24 cellular contexts compared by ENCODE assay signal in genomic region chr10:124077216-124077615, GRCh38. TPM values are rescaled to one million over a fixed set of nuclear protein-coding genes. Genes with fewer than 3 reads are reported as not detected.
DNase-seq lines count a peak whose midpoint lies in the region; ATAC-seq and TF ChIP-seq lines count a peak whose summit lies in the region.
"Had no signal": no experiment of that assay in that cellular context is flagged by ENCODE, and none has a peak within 500 bp of the region (broad histone marks: within the 10 kb centered on the region; RNA-seq: fewer than 3 reads in every experiment).

No MANE protein-coding gene starts in this region.

- H2AFZ ChIP-seq in trophoblast cell (ENCODE audit: insufficient read depth, low read length, poor library complexity), result no peak overlapping the region
- H2AFZ ChIP-seq: GM23338 had no signal

- DNase-seq in ELF-1 (ENCODE audit: low read depth, low spot score) (peak; percentile 54), NCI-H82 treated with DMSO at 0.1 percent for 48 hours (lab: John Stamatoyannopoulos, UW; ENCODE audit: unreplicated experiment) (peak; percentile 72), retina (peak; percentile 57), adrenal gland (no peak), trophoblast cell (no peak), foreskin melanocyte (no peak)
- DNase-seq: activated CD4-positive, alpha-beta T cell treated with anti-CD3 and anti-CD28 coated beads for 36 hours; activated CD8-positive, alpha-beta memory T cell treated with anti-CD3 and anti-CD28 coated beads for 24 hours; activated naive CD4-positive, alpha-beta T cell; activated T-cell treated with anti-CD3 and anti-CD28 coated beads, Interleukin-2, amount 50 U/mL, for 24 hours; amygdala; CD8-positive, alpha-beta memory T cell; heart left ventricle; NCI-H1092; NCI-H526 treated with DMSO at 0.1 percent for 48 hours; SIG-M5; stimulated activated CD4-positive, alpha-beta T cell treated with anti-CD3 and anti-CD28 coated beads, Interleukin-1b, Interleukin-23, amount 100 ng/mL, for 48 hours had no signal

- H3K23ac ChIP-seq in trophoblast cell (ENCODE audit: low read length), result no peak overlapping the region

- H2BK120ac ChIP-seq in trophoblast cell (ENCODE audit: insufficient read depth, low read length, poor library complexity), result no peak overlapping the region

- H3K36me3 ChIP-seq in gastroesophageal sphincter, result no peaks in the 10 kb centered on the region
- no peaks in the 10 kb centered on the region for H3K36me3 ChIP-seq in adrenal gland (replicated peaks in 1 of 2)
- no peaks in the 10 kb centered on the region for H3K36me3 ChIP-seq in trophoblast cell (ENCODE audit: control insufficient read depth in 1 of 2, insufficient read depth in 2 of 2, low read length in 2 of 2)
- H3K36me3 ChIP-seq: heart left ventricle, prostate gland, thoracic aorta had no signal

- no peak for TF ChIP-seq EP300 in gastroesophageal sphincter (IDR thresholded peaks at IDR 0.05)

- no peaks in the 10 kb centered on the region for H3K79me2 ChIP-seq in trophoblast cell (ENCODE audit: control insufficient read depth, insufficient read depth, low read length, poor library complexity)

- no peak overlapping the region for H4K12ac ChIP-seq in trophoblast cell (ENCODE audit: low read depth, low read length)

- no peak overlapping the region for H3K9ac ChIP-seq in trophoblast cell (ENCODE audit: low read length)

- H3K27ac ChIP-seq in gastroesophageal sphincter (peak overlapping the region in 3 of 4 donors; percentile 21 to 69 (median 53)), adrenal gland (peak overlapping the region in 1 of 5 donors; percentile 4), trophoblast cell (ENCODE audit: low read depth, low read length) (no peak overlapping the region)
- H3K27ac ChIP-seq: prostate gland, thoracic aorta had no signal

- H3K4me1 ChIP-seq in gastroesophageal sphincter, result peaks cover 5 to 98% (median 23%) of the 10 kb centered on the region in 3 donors
- H3K4me1 ChIP-seq in adrenal gland (replicated peaks in 1 of 2), result peaks cover 6 to 61% of the 10 kb centered on the region in 2 donors
- peaks cover 9 to 15% of the 10 kb centered on the region in 2 experiments for H3K4me1 ChIP-seq in trophoblast cell (ENCODE audit: control insufficient read depth in 1 of 2, insufficient read depth in 2 of 2, low read length in 2 of 2)

- no peak overlapping the region for H3K18ac ChIP-seq in trophoblast cell (ENCODE audit: low read length)

- WGBS in gastroesophageal sphincter (ENCODE audit: low coverage in 1 of 2), 2 donors, result 62 to 78% methylated on average over 2 to 4 of the region's 5 CpGs
- 76 to 86% (median 82%) methylated on average over 5 of the region's 5 CpGs for WGBS in adrenal gland, 4 donors
- WGBS in trophoblast cell (ENCODE audit: extremely low coverage, insufficient coverage, insufficient read length), result no CpG with 5 or more reads among the region's 5 CpGs

- H3K4me2 ChIP-seq in trophoblast cell (ENCODE audit: low read length), result no peak overlapping the region
- H3K4me2 ChIP-seq: GM23338 had no signal

- no peak for ATAC-seq in gastroesophageal sphincter
- no peak for ATAC-seq in HG02759 (IDR thresholded peaks at IDR 0.05; ENCODE audit: unreplicated experiment)
- ATAC-seq: activated CD4-positive, alpha-beta T cell treated with anti-CD3 and anti-CD28 coated beads for 36 hours; GM23338; heart left ventricle; left lobe of liver; stimulated activated effector memory CD8-positive, alpha-beta T cell treated with anti-CD3 and anti-CD28 coated beads, Interleukin-12 subunit alpha, Interleukin-12 subunit beta, amount 100 ng/mL, for 72 hours had no signal

- H2AK5ac ChIP-seq in trophoblast cell (ENCODE audit: low read length), result no peak overlapping the region

- no peak overlapping the region for H3K4ac ChIP-seq in trophoblast cell (ENCODE audit: low read depth, low read length)

- TF ChIP-seq POLR2A in gastroesophageal sphincter (IDR thresholded peaks at IDR 0.05), result no peak
- TF ChIP-seq POLR2A in adrenal gland (IDR thresholded peaks at IDR 0.05), result no peak

- no peaks in the 10 kb centered on the region for H3K79me1 ChIP-seq in trophoblast cell (ENCODE audit: low read length)

- no peak overlapping the region for H2BK12ac ChIP-seq in trophoblast cell (ENCODE audit: low read length)

- no peak overlapping the region for H2BK5ac ChIP-seq in trophoblast cell (ENCODE audit: low read depth, low read length, poor library complexity)

- H3K4me3 ChIP-seq in gastroesophageal sphincter (no peak overlapping the region), adrenal gland (no peak overlapping the region), trophoblast cell (ENCODE audit: low read depth, low read length) (no peak overlapping the region)
- H3K4me3 ChIP-seq: GM23338, heart left ventricle, prostate gland, thoracic aorta had no signal

- H3K27me3 ChIP-seq in gastroesophageal sphincter, result no peaks in the 10 kb centered on the region
- no peaks in the 10 kb centered on the region for H3K27me3 ChIP-seq in adrenal gland
- H3K27me3 ChIP-seq in trophoblast cell (ENCODE audit: insufficient read depth, low read length), result no peaks in the 10 kb centered on the region
- H3K27me3 ChIP-seq: heart left ventricle had no signal

- intact Hi-C loops in adrenal gland (cut with DNase I), result no loop called here

- H4K8ac ChIP-seq in trophoblast cell (ENCODE audit: low read depth, low read length), result no peak overlapping the region

- no peaks in the 10 kb centered on the region for H3K9me3 ChIP-seq in gastroesophageal sphincter
- no peaks in the 10 kb centered on the region for H3K9me3 ChIP-seq in adrenal gland (replicated peaks in 1 of 3)
- H3K9me3 ChIP-seq in trophoblast cell (ENCODE audit: insufficient read depth, low read depth, low read length), result no peaks in the 10 kb centered on the region
- H3K9me3 ChIP-seq: heart left ventricle, prostate gland, thoracic aorta had no signal

- no peak overlapping the region for H3K14ac ChIP-seq in trophoblast cell (ENCODE audit: low read length)

- H4K91ac ChIP-seq in trophoblast cell (ENCODE audit: low read depth, low read length), result no peak overlapping the region

- TF ChIP-seq CTCF in gastroesophageal sphincter (IDR thresholded peaks at IDR 0.05), result no peak
- no peak for TF ChIP-seq CTCF in adrenal gland (IDR thresholded peaks at IDR 0.05)

RNA-seq across cellular contexts. Expression of gene CHST15, which starts 16.2 kb away (rescaled TPM):
- 10 to 100 TPM; 63.5 to 87.5 (median 74.3) TPM for total RNA-seq in gastroesophageal sphincter
- 10 to 100 TPM; 24.0 to 54.5 (median 39.8) TPM for total RNA-seq in adrenal gland
- polyA plus RNA-seq in adrenal gland, result 10 to 100 TPM in 1 of 3 donors, 1 to 10 TPM in 2; 5.2 to 15.7 (median 8.1) TPM
- 2.6 TPM in 2 replicates for polyA plus RNA-seq in trophoblast cell (2013)
- polyA plus RNA-seq: CD8-positive, alpha-beta memory T cell had no signal

Comparison
In these comparisons a context has a peak if more than half of its experiments do, and no peak if none do; other contexts are left out.
1. DNase-seq: peak in ELF-1 (single experiment), NCI-H82 treated with DMSO at 0.1 percent for 48 hours (single experiment) and retina (single experiment); none in adrenal gland (0 of 7), trophoblast cell (0 of 2) and foreskin melanocyte (single experiment).